Comparison of ENCODE assay signal across 8 cellular contexts in genomic region chr4:26069218-26069617, GRCh38.
DNase-seq lines count a peak whose midpoint lies in the region; ATAC-seq, FAIRE-seq and TF ChIP-seq lines count a peak whose summit lies in the region.

No MANE protein-coding gene starts in this region.

- H3K4me3 ChIP-seq in AG10803 (ENCODE audit: low read length) (no peak overlapping the region), OCI-LY3 (ENCODE audit: low read length) (no peak overlapping the region), transverse colon (no peak overlapping the region)

- TF ChIP-seq CTCF in AG10803 (conservative IDR thresholded peaks at IDR 0.05; ENCODE audit: low read length) (peak; percentile 41), OCI-LY3 (IDR thresholded peaks at IDR 0.05; ENCODE audit: low read depth, low read length) (peak; percentile 90), foreskin keratinocyte (conservative IDR thresholded peaks at IDR 0.05) (peak; percentile 63), transverse colon (IDR thresholded peaks at IDR 0.05) (peak in 2 of 5 experiments; percentile 9 to 19)

- H3K27ac ChIP-seq in OCI-LY3 (ENCODE audit: low read length), result no peak overlapping the region
- H3K27ac ChIP-seq in foreskin keratinocyte, result no peak overlapping the region
- no peak overlapping the region for H3K27ac ChIP-seq in transverse colon

- TF ChIP-seq EP300 in transverse colon (IDR thresholded peaks at IDR 0.05; ENCODE audit: low read depth), result no peak

- intact Hi-C loops in transverse colon (cut with DNase I; ENCODE audit: low total_unique reads), result no loop called here

- no peaks in the 10 kb centered on the region for H3K79me2 ChIP-seq in OCI-LY3 (ENCODE audit: low read length)

- H3K27me3 ChIP-seq in OCI-LY3 (ENCODE audit: low read depth, low read length), result no peaks in the 10 kb centered on the region; the same call in 1 of the 2 replicates
- H3K27me3 ChIP-seq in foreskin keratinocyte, result peaks cover 50% of the 10 kb centered on the region
- H3K27me3 ChIP-seq in transverse colon, result no peaks in the 10 kb centered on the region

- WGBS in transverse colon (ENCODE audit: low coverage in 1 of 2), 2 donors, result 42 to 65% methylated on average over 2 to 4 of the region's 4 CpGs

- no peaks in the 10 kb centered on the region for H4K20me1 ChIP-seq in OCI-LY3 (ENCODE audit: insufficient read depth, low read length)

- no peak for DNase-seq in AG10803 (ENCODE audit: low read depth)
- no peak for DNase-seq in foreskin keratinocyte
- DNase-seq in midbrain (lab: John Stamatoyannopoulos, UW), result no peak
- no peak for DNase-seq in transverse colon
- no peak for DNase-seq in urothelium cell line (ENCODE audit: low spot score)

- H3K4me1 ChIP-seq in OCI-LY3 (ENCODE audit: low read length) (peaks cover 39% of the 10 kb centered on the region), foreskin keratinocyte (no peaks in the 10 kb centered on the region), transverse colon (peaks cover 0 to 2% (median 0%) of the 10 kb centered on the region in 4 donors)

- H3K36me3 ChIP-seq in OCI-LY3 (replicated peaks; ENCODE audit: low read depth, low read length) (no peaks in the 10 kb centered on the region), transverse colon (no peaks in the 10 kb centered on the region)

- no peak for FAIRE-seq in urothelium cell line (lab: Jason Lieb, UNC)

- H2AFZ ChIP-seq in OCI-LY3 (ENCODE audit: low read depth, low read length), result no peak overlapping the region

- H3K9me3 ChIP-seq in OCI-LY3 (ENCODE audit: insufficient read depth, low read length) (no peaks in the 10 kb centered on the region), transverse colon (no peaks in the 10 kb centered on the region)

- no peak for TF ChIP-seq POLR2A in transverse colon (IDR thresholded peaks at IDR 0.05)

- H3K9ac ChIP-seq in OCI-LY3 (ENCODE audit: low read length), result peak overlapping the region; percentile 20; the same call in 1 of the 2 replicates

- peak; percentile 52 for ATAC-seq in GM21825 (IDR thresholded peaks at IDR 0.05; ENCODE audit: unreplicated experiment)
- peak; percentile 63 for ATAC-seq in foreskin keratinocyte
- no peak for ATAC-seq in GM21360 (IDR thresholded peaks at IDR 0.05; ENCODE audit: unreplicated experiment)

- H3K4me2 ChIP-seq in OCI-LY3 (ENCODE audit: low read length), result peak overlapping the region; percentile 41

- in situ Hi-C loops in transverse colon (cut with MboI; ENCODE audit: low pct_ligation_motif_present in 1 of 4, low pct_unique_long_range_greater_than_20kb in 1 of 4, low sequenced_read_pairs in 3 of 4), result loop anchor here in 1 of 4 donors (25.0 kb wide), 1 partner anchor 343 kb away; no protein-coding TSS in a partner anchor
